9 cellular contexts compared by ENCODE assay signal in genomic region chr7:113087278-113087998, GRCh38. TPM values are rescaled to one million over a fixed set of nuclear protein-coding genes. Genes with fewer than 3 reads are reported as not detected.
A peak's percentile ranks its signal among the peaks of the same experiment; 100 is the strongest.
DNase-seq lines count a peak whose midpoint lies in the region; ATAC-seq, FAIRE-seq and TF ChIP-seq lines count a peak whose summit lies in the region.
"Had no signal": no experiment of that assay in that cellular context is flagged by ENCODE, and none has a peak within 500 bp of the region (broad histone marks: within the 10 kb centered on the region; RNA-seq: fewer than 3 reads in every experiment).

No MANE protein-coding gene starts in this region.

- peaks cover 11% of the 10 kb centered on the region for H3K27me3 Mint-ChIP-seq in MCF 10A (ENCODE audit: insufficient read depth, unreplicated experiment)

- no peak overlapping the region for H3K4me3 ChIP-seq in mammary epithelial cell (replicated peaks in 1 of 3; ENCODE audit: insufficient read depth in 1 of 3, low read depth in 2 of 3, low read length in 3 of 3)
- peak overlapping the region; percentile 76 for H3K4me3 ChIP-seq in osteoblast (ENCODE audit: insufficient read depth, low read length)

- no peak for FAIRE-seq in GM19239 (lab: Jason Lieb, UNC)

- H4K20me1 ChIP-seq in mammary epithelial cell (ENCODE audit: insufficient read depth, low read length), result no peaks in the 10 kb centered on the region
- no peaks in the 10 kb centered on the region for H4K20me1 ChIP-seq in osteoblast (ENCODE audit: insufficient read depth, low read length)

- H3K36me3 Mint-ChIP-seq in MCF 10A (ENCODE audit: insufficient read depth, unreplicated experiment), result no peaks in the 10 kb centered on the region

- H3K9me3 Mint-ChIP-seq in MCF 10A (ENCODE audit: unreplicated experiment), result no peaks in the 10 kb centered on the region

- TF ChIP-seq CTCF in MCF 10A (IDR thresholded peaks at IDR 0.05; ENCODE audit: unreplicated experiment) (no peak), mammary epithelial cell (conservative IDR thresholded peaks at IDR 0.05 in 1 of 2, IDR thresholded peaks at IDR 0.05 in 1 of 2; ENCODE audit: extremely low read depth in 1 of 2, insufficient read depth in 1 of 2, low read depth in 1 of 2, low read length in 2 of 2) (no peak), osteoblast (IDR thresholded peaks at IDR 0.05; ENCODE audit: extremely low read depth, low read depth, low read length) (no peak)

- intact Hi-C loops in MCF 10A (cut with micrococcal nuclease), result no loop called here
- intact Hi-C loops in mammary epithelial cell (cut with micrococcal nuclease), result no loop called here

- CTCF ChIA-PET in MCF 10A (lab: Yijun Ruan, JAX), result no interaction called here
- CTCF ChIA-PET in mammary epithelial cell (lab: Charles Lee; ENCODE audit: low non-redundant PET), result interaction anchor here (0.6 kb wide), 1 partner anchor 1348 kb away, joined by 10 read pairs; no protein-coding TSS in a partner anchor

- in situ Hi-C loops in mammary epithelial cell (cut with MboI; ENCODE audit: low sequenced_read_pairs in 2 of 2), result no loop called here

- no peaks in the 10 kb centered on the region for H3K9me3 ChIP-seq in mammary epithelial cell (replicated peaks; ENCODE audit: insufficient read depth, low read length)
- H3K9me3 ChIP-seq in osteoblast (ENCODE audit: low read depth, low read length), result no peaks in the 10 kb centered on the region

- H3K4me1 ChIP-seq in mammary epithelial cell (ENCODE audit: insufficient read depth, low read length) (peaks cover 11% of the 10 kb centered on the region), osteoblast (ENCODE audit: insufficient read depth, low read length) (peaks cover 13% of the 10 kb centered on the region)

- H3K36me3 ChIP-seq in mammary epithelial cell (ENCODE audit: insufficient read depth, low read length) (no peaks in the 10 kb centered on the region), osteoblast (ENCODE audit: insufficient read depth, low read length) (no peaks in the 10 kb centered on the region)

- no peak overlapping the region for H3K27ac Mint-ChIP-seq in MCF 10A (ENCODE audit: low read depth, unreplicated experiment)

- dilution Hi-C loops in mammary epithelial cell (cut with HindIII; ENCODE audit: low sequenced_read_pairs), result no loop called here

- ATAC-seq in GM18519 (IDR thresholded peaks at IDR 0.05; ENCODE audit: low FRiP score, unreplicated experiment) (no peak), HG02678 (IDR thresholded peaks at IDR 0.05; ENCODE audit: unreplicated experiment) (no peak)

- DNase-seq in MCF 10A (ENCODE audit: unreplicated experiment), result peak; percentile 67
- no peak for DNase-seq in mammary epithelial cell
- peak; percentile 79 for DNase-seq in RKO (ENCODE audit: low spot score)
- peak; percentile 31 to 63 for DNase-seq in erythroblast (lab: John Stamatoyannopoulos, UW)
- peak; percentile 92 for DNase-seq in osteoblast (ENCODE audit: insufficient read length, low spot score, missing footprints)
- DNase-seq in GM19239 (ENCODE audit: insufficient read length, low spot score), result no peak

- H2AFZ ChIP-seq in mammary epithelial cell (ENCODE audit: low read depth, low read length) (no peak overlapping the region), osteoblast (ENCODE audit: low read length) (peak overlapping the region; percentile 69)

- no peaks in the 10 kb centered on the region for H3K4me1 Mint-ChIP-seq in MCF 10A (ENCODE audit: insufficient read depth, unreplicated experiment)

- H3K27ac ChIP-seq in mammary epithelial cell (ENCODE audit: insufficient read depth, low read depth, low read length) (no peak overlapping the region), osteoblast (ENCODE audit: low read depth, low read length) (peak overlapping the region; percentile 97)

- no peak for TF ChIP-seq POLR2A in erythroblast (IDR thresholded peaks at IDR 0.05; ENCODE audit: low read length)

- H3K9ac ChIP-seq in mammary epithelial cell (ENCODE audit: insufficient read depth, low read length), result no peak overlapping the region

- POLR2A ChIA-PET in MCF 10A (lab: Yijun Ruan, JAX), result interaction anchor here (0.8 to 1.4 kb wide), 2 partner anchors 26 to 74 kb away, joined by 3 to 4 read pairs; no protein-coding TSS in a partner anchor

- BruUV-seq in MCF 10A (replicated peaks; lab: Mats Ljungman, UMichigan) (no TSS peak), mammary epithelial cell (replicated peaks; lab: Mats Ljungman, UMichigan) (no TSS peak)

- H3K27me3 ChIP-seq in mammary epithelial cell (ENCODE audit: insufficient read depth, low read length), result peaks cover 4% of the 10 kb centered on the region
- no peaks in the 10 kb centered on the region for H3K27me3 ChIP-seq in osteoblast (ENCODE audit: insufficient read depth, low read length)

- H3K4me2 ChIP-seq in mammary epithelial cell (ENCODE audit: insufficient read depth, low read depth, low read length), result no peak overlapping the region
- peak overlapping the region; percentile 93 for H3K4me2 ChIP-seq in osteoblast (ENCODE audit: insufficient read depth, low read length)

- 74% methylated on average over 12 of the region's 12 CpGs for WGBS in mammary epithelial cell (ENCODE audit: low coverage, missing lambda C conversion rate)

- H3K79me2 ChIP-seq in mammary epithelial cell (ENCODE audit: insufficient read depth, low read length) (no peaks in the 10 kb centered on the region), osteoblast (ENCODE audit: insufficient read depth, low read length) (no peaks in the 10 kb centered on the region)

- peak overlapping the region; percentile 74 for H3K4me3 Mint-ChIP-seq in MCF 10A (ENCODE audit: unreplicated experiment)

RNA-seq across cellular contexts. Expression of gene GPR85, which starts 0.8 kb away (rescaled TPM):
- total RNA-seq in MCF 10A (2022), result 0.07 and 0.61 TPM in 2 replicates
- 1 to 10 TPM; 1.1 to 2.2 TPM for total RNA-seq in mammary epithelial cell
- polyA plus RNA-seq in mammary epithelial cell, result 0.15 TPM
- polyA minus RNA-seq in mammary epithelial cell, result not detected
- total RNA-seq in osteoblast, result 7.2 and 10.3 TPM in 2 replicates
- total RNA-seq: activated CD8-positive, alpha-beta memory T cell treated with anti-CD3 and anti-CD28 coated beads for 36 hours had no signal

RNA-seq across cellular contexts. Expression of gene SMIM30, which starts 30.9 kb away (rescaled TPM):
- total RNA-seq in MCF 10A (2022) (32.3 and 37.4 TPM in 2 replicates), mammary epithelial cell (10 to 100 TPM; 44.1 to 80.5 TPM), osteoblast (42.3 and 47.1 TPM in 2 replicates)
- 46.2 TPM for polyA plus RNA-seq in mammary epithelial cell
- polyA minus RNA-seq in mammary epithelial cell, result 22.0 TPM

Comparison
In these comparisons a context has a peak if more than half of its experiments do, and no peak if none do; other contexts are left out.
1. DNase-seq: peak in MCF 10A (single experiment), RKO (single experiment), erythroblast (2 of 2) and osteoblast (single experiment); none in mammary epithelial cell (single experiment) and GM19239 (single experiment).